13 cellular contexts compared by ENCODE assay signal in genomic region chr22:37254206-37254866, GRCh38. TPM values are rescaled to one million over a fixed set of nuclear protein-coding genes. Genes with fewer than 3 reads are reported as not detected.
DNase-seq lines count a peak whose midpoint lies in the region; ATAC-seq lines count a peak whose summit lies in the region.
"Had no signal": no experiment of that assay in that cellular context is flagged by ENCODE, and none has a peak within 500 bp of the region (broad histone marks: within the 10 kb centered on the region; RNA-seq: fewer than 3 reads in every experiment).

No MANE protein-coding gene starts in this region.

- H3K4me3 Mint-ChIP-seq in T-helper 17 cell, result no peak overlapping the region
- H3K4me3 Mint-ChIP-seq: activated naive CD8-positive, alpha-beta T cell treated with anti-CD3 and anti-CD28 coated beads, Interleukin-2, amount 10 ng/mL, durations not matched to agents 7 days and 5 days; type B pancreatic cell had no signal

- no peaks in the 10 kb centered on the region for H3K27me3 Mint-ChIP-seq in T-helper 17 cell

- no peaks in the 10 kb centered on the region for H3K36me3 Mint-ChIP-seq in T-helper 17 cell (ENCODE audit: low read depth)
- H3K36me3 Mint-ChIP-seq: activated naive CD8-positive, alpha-beta T cell treated with anti-CD3 and anti-CD28 coated beads, Interleukin-2, amount 10 ng/mL, durations not matched to agents 7 days and 5 days; type B pancreatic cell had no signal

- H3K9me3 ChIP-seq in T-helper 17 cell (ENCODE audit: control insufficient read depth, low read length, poor library complexity, severe bottlenecking), result no peaks in the 10 kb centered on the region

- peak; percentile 3 for DNase-seq in activated effector memory CD4-positive, alpha-beta T cell treated with anti-CD3 and anti-CD28 coated beads, Interleukin-2, amount 50 U/mL, for 16 hours
- DNase-seq in activated effector memory CD4-positive, alpha-beta T cell treated with Interleukin-2 at 50 U/mL for 16 hours, result no peak
- DNase-seq in T-helper 17 cell (no peak), fibroblast of peridontal ligament (ENCODE audit: extremely low read depth) (peak; percentile 54), RPMI8226 (no peak)
- peak; percentile 19 for DNase-seq in stimulated activated CD8-positive, alpha-beta memory T cell treated with anti-CD3 and anti-CD28 coated beads, Interleukin-4, amount 100 ng/mL, for 48 hours
- no peak for DNase-seq in stimulated activated CD4-positive, alpha-beta T cell treated with anti-CD3 and anti-CD28 coated beads, Interleukin-12 subunit alpha, Interleukin-12 subunit beta, amount 100 ng/mL, for 4 hours
- DNase-seq: activated naive CD8-positive, alpha-beta T cell treated with anti-CD3 and anti-CD28 coated beads, Interleukin-2, amount 10 ng/mL, durations not matched to agents 7 days and 5 days; hippocampal formation; NCI-H1105 treated with DMSO at 0.1 percent for 48 hours; NCI-H510A treated with DMSO at 0.1 percent for 48 hours had no signal

- peak overlapping the region; percentile 39 for H3K27ac Mint-ChIP-seq in T-helper 17 cell
- H3K27ac Mint-ChIP-seq: activated naive CD8-positive, alpha-beta T cell treated with anti-CD3 and anti-CD28 coated beads, Interleukin-2, amount 10 ng/mL, durations not matched to agents 7 days and 5 days; type B pancreatic cell had no signal

- no peak for ATAC-seq in T-helper 17 cell
- no peak for ATAC-seq in HG02588 (IDR thresholded peaks at IDR 0.05; ENCODE audit: unreplicated experiment)

- peaks cover 21% of the 10 kb centered on the region for H3K4me1 Mint-ChIP-seq in T-helper 17 cell

RNA-seq across cellular contexts. Expression of gene RAC2, which starts 10.3 kb away (rescaled TPM):
- total RNA-seq in T-helper 17 cell, result 100 to 1,000 TPM; 297 to 478 TPM

RNA-seq across cellular contexts. Expression of gene CYTH4, which starts 28.0 kb away (rescaled TPM):
- 10 to 100 TPM; 89.5 to 98.7 TPM for total RNA-seq in T-helper 17 cell

RNA-seq across cellular contexts. Expression of gene SSTR3, which starts 42.1 kb away (rescaled TPM):
- 1 to 10 TPM in 1 of 2 donors, under 1 TPM in 1; 0.37 to 2.1 TPM for total RNA-seq in T-helper 17 cell

Comparison
In these comparisons a context has a peak if more than half of its experiments do, and no peak if none do; other contexts are left out.
1. DNase-seq: peak in activated effector memory CD4-positive, alpha-beta T cell treated with anti-CD3 and anti-CD28 coated beads, Interleukin-2, amount 50 U/mL, for 16 hours (single experiment), fibroblast of peridontal ligament (single experiment) and stimulated activated CD8-positive, alpha-beta memory T cell treated with anti-CD3 and anti-CD28 coated beads, Interleukin-4, amount 100 ng/mL, for 48 hours (single experiment); none in activated effector memory CD4-positive, alpha-beta T cell treated with Interleukin-2 at 50 U/mL for 16 hours (single experiment), T-helper 17 cell (0 of 3), RPMI8226 (single experiment) and stimulated activated CD4-positive, alpha-beta T cell treated with anti-CD3 and anti-CD28 coated beads, Interleukin-12 subunit alpha, Interleukin-12 subunit beta, amount 100 ng/mL, for 4 hours (single experiment).